Comparison of ENCODE assay signal across 32 cellular contexts in the genomic region with DNA sequence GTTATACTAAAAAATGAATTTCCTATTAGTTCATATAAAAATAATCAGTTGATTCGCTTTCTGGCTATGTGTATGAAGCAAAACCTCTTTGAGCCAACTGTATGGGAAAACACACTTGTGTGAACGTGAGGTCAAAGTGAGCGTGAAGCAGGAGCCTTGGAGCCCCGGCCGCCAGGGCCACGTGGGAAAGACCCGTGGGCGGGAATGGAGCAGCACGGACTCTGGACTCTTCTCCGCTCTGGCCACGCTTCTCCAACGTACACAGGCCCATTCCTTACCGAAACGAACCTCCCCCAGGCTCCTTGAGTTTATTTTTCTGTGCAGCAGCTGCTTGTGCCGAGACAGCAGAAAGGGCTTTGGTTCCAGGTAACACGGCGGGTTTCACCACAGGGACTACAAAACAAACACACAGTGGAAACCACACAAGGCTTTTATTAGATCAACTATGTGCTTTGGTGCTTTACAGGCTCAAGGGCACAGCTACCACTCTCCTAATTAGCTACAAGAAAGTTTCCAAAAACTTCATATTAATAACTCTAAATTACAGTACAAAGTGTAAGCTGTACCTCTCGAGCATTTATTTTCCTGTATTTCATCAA.
"Had no signal": no experiment of that assay in that cellular context is flagged by ENCODE, and none has a peak within 500 bp of the region (broad histone marks: within the 10 kb centered on the region; RNA-seq: fewer than 3 reads in every experiment).

No MANE protein-coding gene starts in this region.

- H3K36me3 ChIP-seq: neural progenitor cell had no signal

- H3K4me1 ChIP-seq: gastrocnemius medialis, lower lobe of right lung, neural progenitor cell, stomach, thyroid gland, upper lobe of left lung, vagina had no signal

- H3K4me2 ChIP-seq: neural progenitor cell had no signal

- ATAC-seq: activated naive CD4-positive, alpha-beta T cell treated with anti-CD3 and anti-CD28 coated beads, Interleukin-2, amount 50 U/mL, for 72 hours; effector memory CD8-positive, alpha-beta T cell; gastrocnemius medialis; left colon; lower lobe of right lung; natural killer cell; sciatic nerve; stimulated activated effector memory CD8-positive, alpha-beta T cell treated with anti-CD3 and anti-CD28 coated beads, Interleukin-12 subunit alpha, Interleukin-12 subunit beta, amount 100 ng/mL, for 72 hours; T-helper 17 cell had no signal

- H3K27ac ChIP-seq: cardiac muscle cell, coronary artery, gastrocnemius medialis, lower lobe of right lung, neural progenitor cell, skin epidermis, stomach, thyroid gland, upper lobe of left lung, vagina had no signal

- FAIRE-seq: kidney had no signal

- H2AFZ ChIP-seq: neural progenitor cell had no signal

- H3K9me3 ChIP-seq: gastrocnemius medialis, lower lobe of right lung, stomach, thyroid gland, upper lobe of left lung, vagina had no signal

- DNase-seq: activated CD4-positive, alpha-beta memory T cell treated with anti-CD3 and anti-CD28 coated beads, Interleukin-2, amount 10 ng/mL, durations not matched to agents 7 days and 5 days; activated CD4-positive, alpha-beta T cell treated with anti-CD3 and anti-CD28 coated beads for 1 hour; activated CD4-positive, alpha-beta T cell treated with anti-CD3 and anti-CD28 coated beads, Interleukin-2, amount 10 ng/mL, durations not matched to agents 7 days and 5 days; activated T-cell treated with anti-CD3 and anti-CD28 coated beads, Interleukin-2, amount 50 U/mL, for 48 hours; anterior cingulate cortex; cerebellar nuclear complex; effector memory CD8-positive, alpha-beta T cell; erythroblast; gastrocnemius medialis; hippocampal formation; kidney; left colon; lower lobe of right lung; mesenchymal stem cell; natural killer cell; occipital lobe; stimulated activated CD4-positive, alpha-beta T cell treated with anti-CD3 and anti-CD28 coated beads, Interleukin-12 subunit alpha, Interleukin-12 subunit beta, amount 100 ng/mL, for 4 hours; stimulated activated CD4-positive, alpha-beta T cell treated with anti-CD3 and anti-CD28 coated beads, Interleukin-4, amount 100 ng/mL, for 24 hours; stomach; SW 1271; T-helper 17 cell; T1000; thyroid gland had no signal

- H3K4me3 ChIP-seq: cardiac muscle cell, coronary artery, gastrocnemius medialis, lower lobe of right lung, neural progenitor cell, skin epidermis, stomach, thyroid gland, upper lobe of left lung, vagina had no signal
